In the genomic region with DNA sequence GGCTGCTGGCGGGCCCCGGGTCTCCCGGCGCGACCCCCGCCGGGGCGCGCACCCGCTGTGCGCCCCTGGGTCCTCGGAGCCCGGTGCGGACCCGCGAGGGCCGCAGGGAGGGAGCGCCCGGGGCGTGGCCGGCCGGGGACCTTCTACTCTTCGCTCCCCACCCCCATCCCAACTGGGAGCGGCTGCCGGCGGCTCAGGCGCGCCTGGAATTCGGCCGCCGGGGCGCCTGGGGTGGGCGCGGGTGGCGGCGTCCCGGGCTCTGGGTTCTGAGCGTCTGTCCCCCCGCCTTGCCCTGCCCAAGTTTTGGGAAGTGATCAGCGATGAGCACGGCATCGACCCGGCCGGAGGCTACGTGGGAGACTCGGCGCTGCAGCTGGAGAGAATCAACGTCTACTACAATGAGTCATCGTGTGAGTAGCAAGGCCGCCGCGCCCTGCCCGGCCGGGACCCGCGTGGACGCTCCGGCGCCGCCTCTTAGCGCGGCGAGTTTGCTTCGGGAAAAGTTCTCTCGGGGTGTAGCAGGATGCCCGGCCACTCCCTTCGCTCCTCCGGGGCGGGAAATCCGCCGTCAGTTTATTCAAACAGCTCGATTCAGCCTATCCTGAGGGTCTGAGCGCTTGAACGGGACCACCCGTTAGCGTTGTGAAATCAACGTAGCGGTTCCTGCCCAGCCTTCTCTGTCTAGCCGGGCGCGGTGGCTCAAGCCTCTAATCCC, we compare ENCODE assay signal across 8 cellular contexts. TPM values are rescaled to one million over a fixed set of nuclear protein-coding genes. Genes with fewer than 3 reads are reported as not detected.
DNase-seq lines count a peak whose midpoint lies in the region; ATAC-seq and TF ChIP-seq lines count a peak whose summit lies in the region.

No MANE protein-coding gene starts in this region.

- peak; percentile 6 to 38 for TF ChIP-seq POLR2A in suprapubic skin (IDR thresholded peaks at IDR 0.05)

- ATAC-seq in GM19463 (IDR thresholded peaks at IDR 0.05; ENCODE audit: unreplicated experiment) (peak; percentile 65), HG03457 (IDR thresholded peaks at IDR 0.05; ENCODE audit: unreplicated experiment) (peak; percentile 40), lung (ENCODE audit: insufficient read depth, low FRiP score) (peak; percentile 70)

- WGBS in lung, 2 donors, result 0 to 1% methylated on average over 69 to 81 of the region's 81 CpGs
- WGBS in suprapubic skin, result no CpG with 5 or more reads among the region's 81 CpGs

- H3K27ac ChIP-seq in SK-N-MC (peak overlapping the region; percentile 35; the same call in 1 of the 2 replicates), lung (ENCODE audit: low read depth in 1 of 2, low read length in 1 of 2) (peak overlapping the region; percentile 98 to 100), suprapubic skin (peak overlapping the region; percentile 100)

- H3K36me3 ChIP-seq in SK-N-MC (ENCODE audit: insufficient read depth, low read length) (peaks cover 42% of the 10 kb centered on the region), lung (ENCODE audit: control insufficient read depth in 2 of 2, insufficient read depth in 2 of 2, low read length in 2 of 2) (peaks cover 4 to 9% of the 10 kb centered on the region in 2 donors), suprapubic skin (peaks cover 22% of the 10 kb centered on the region)

- no peak for TF ChIP-seq CTCF in lung (IDR thresholded peaks at IDR 0.05; ENCODE audit: control extremely low read depth, extremely low read depth)
- no peak for TF ChIP-seq CTCF in suprapubic skin (IDR thresholded peaks at IDR 0.05)

- peak overlapping the region; percentile 92 for H3K4me3 ChIP-seq in SK-N-MC
- H3K4me3 ChIP-seq in lung, result peak overlapping the region; percentile 84
- H3K4me3 ChIP-seq in suprapubic skin, result peak overlapping the region; percentile 94

- H3K4me1 ChIP-seq in lung (ENCODE audit: control insufficient read depth in 2 of 2, insufficient read depth in 2 of 2, low read length in 2 of 2) (peaks cover 8 to 14% of the 10 kb centered on the region in 2 donors), suprapubic skin (peaks cover 47% of the 10 kb centered on the region)

- H3K9me3 ChIP-seq in SK-N-MC (ENCODE audit: low read depth, low read length), result peaks cover 15% of the 10 kb centered on the region
- no peaks in the 10 kb centered on the region for H3K9me3 ChIP-seq in lung (ENCODE audit: control insufficient read depth in 2 of 2, insufficient read depth in 1 of 2, low read length in 1 of 2)
- no peaks in the 10 kb centered on the region for H3K9me3 ChIP-seq in suprapubic skin

- H3K27me3 ChIP-seq in lung (ENCODE audit: control insufficient read depth, insufficient read depth), result no peaks in the 10 kb centered on the region
- no peaks in the 10 kb centered on the region for H3K27me3 ChIP-seq in suprapubic skin

- peak overlapping the region; percentile 85 for H3K9ac ChIP-seq in SK-N-MC (ENCODE audit: insufficient read length)

- DNase-seq in D341Med (ENCODE audit: low spot score) (peak; percentile 90), SK-N-MC (ENCODE audit: low read depth, low spot score) (no peak), ecto neural progenitor cell (ENCODE audit: low spot score) (peak; percentile 85), lung (ENCODE audit: low spot score) (peak; percentile 77), suprapubic skin (ENCODE audit: low spot score in 2 of 2) (peak; percentile 94 to 96), GF-D8 (lab: John Stamatoyannopoulos, UW) (no peak)

- no peak for TF ChIP-seq EP300 in suprapubic skin (IDR thresholded peaks at IDR 0.05)

RNA-seq across cellular contexts. Expression of a gene that starts 0.5 kb away (rescaled TPM):
- total RNA-seq in lung, result 100 to 1,000 TPM in 1 of 2 donors, 10 to 100 TPM in 1; 57.8 to 157 TPM
- polyA plus RNA-seq in lung, result 100 to 1,000 TPM in 1 of 2 donors, 10 to 100 TPM in 1; 77.2 to 142 TPM
- 100 to 1,000 TPM; 211 to 298 (median 220) TPM for total RNA-seq in suprapubic skin

RNA-seq across cellular contexts. Expression of a gene that starts 54.4 kb away (rescaled TPM):
- total RNA-seq in lung (1 to 10 TPM in 1 of 2 donors, not detected in 1; 1.2 TPM), suprapubic skin (10 to 100 TPM; 17.5 to 72.2 (median 36.4) TPM)
- not detected for polyA plus RNA-seq in lung

Comparison
In these comparisons a context has a peak if more than half of its experiments do, and no peak if none do; other contexts are left out.
1. DNase-seq: peak in D341Med (single experiment), ecto neural progenitor cell (single experiment), lung (single experiment) and suprapubic skin (2 of 2); none in SK-N-MC (single experiment) and GF-D8 (single experiment).
2. H3K27ac ChIP-seq: peak in every context shown above with its lines; median percentile 100 in suprapubic skin; 99 in lung; 35 in SK-N-MC.
3. RNA of a gene that starts 54.4 kb away (total RNA-seq): 17.5 to 72.2 TPM in suprapubic skin; 1.2 TPM in lung; every median in the first group is over 4 times any median in the second.
4. Peak in every context shown above with its lines, with median percentiles within 50 percentile points of each other: ATAC-seq and H3K4me3 ChIP-seq.